Comparison of ENCODE assay signal across 27 cellular contexts in genomic region chr1:166169182-166169581, GRCh38. TPM values are rescaled to one million over a fixed set of nuclear protein-coding genes. Genes with fewer than 3 reads are reported as not detected.
DNase-seq lines count a peak whose midpoint lies in the region; ATAC-seq, FAIRE-seq and TF ChIP-seq lines count a peak whose summit lies in the region.
"Had no signal": no experiment of that assay in that cellular context is flagged by ENCODE, and none has a peak within 500 bp of the region (broad histone marks: within the 10 kb centered on the region; RNA-seq: fewer than 3 reads in every experiment).

No MANE protein-coding gene starts in this region.

- no peaks in the 10 kb centered on the region for H3K9me3 ChIP-seq in body of pancreas
- H3K9me3 ChIP-seq: A549; BLaER1 treated with 17β-estradiol and CSF1 and Interleukin-3, amounts not matched to agents 10 nM and 100 nM; Peyer's patch had no signal

- no peak overlapping the region for H3K27ac ChIP-seq in body of pancreas
- H3K27ac ChIP-seq: A549; BLaER1 treated with 17β-estradiol and CSF1 and Interleukin-3, amounts not matched to agents 10 nM and 100 nM; Peyer's patch; SK-N-MC had no signal

- no peak for ATAC-seq in natural killer cell
- no peak for ATAC-seq in body of pancreas
- ATAC-seq: A549, HCT116 had no signal

- peak; percentile 28 for DNase-seq in GM10248 (ENCODE audit: extremely low spot score)
- DNase-seq in GM12892 (ENCODE audit: insufficient read length) = no peak
- peak; percentile 43 for DNase-seq in GM20000 (ENCODE audit: low spot score)
- DNase-seq in neural crest cell (ENCODE audit: low read depth, low spot score) = no peak
- no peak for DNase-seq in natural killer cell
- no peak for DNase-seq in G401 (ENCODE audit: low spot score)
- no peak for DNase-seq in body of pancreas
- DNase-seq: AML-193; CD4-positive, alpha-beta T cell; EL; GF-D8; NCI-H1092 treated with DMSO at 0.1 percent for 48 hours; NCI-H1436; NCI-H187; NCI-H2081 treated with DMSO at 0.1 percent for 48 hours; NCI-H2171; NCI-H226; NCI-H510A; NCI-H69; OCI-M1; Peyer's patch; SIG-M5 had no signal

- H3K36me3 ChIP-seq in body of pancreas (replicated peaks in 1 of 2; ENCODE audit: insufficient read depth in 1 of 2, low read depth in 2 of 2) = no peaks in the 10 kb centered on the region
- H3K36me3 ChIP-seq: BLaER1 treated with 17β-estradiol and CSF1 and Interleukin-3, amounts not matched to agents 10 nM and 100 nM; Peyer's patch had no signal

- no peak overlapping the region for H3K4me3 ChIP-seq in body of pancreas
- H3K4me3 ChIP-seq: A549; BLaER1 treated with 17β-estradiol and CSF1 and Interleukin-3, amounts not matched to agents 10 nM and 100 nM; Peyer's patch; SK-N-MC had no signal

- peaks cover 24% of the 10 kb centered on the region for H3K4me1 ChIP-seq in body of pancreas

- H3K4me1 Mint-ChIP-seq in neural crest cell = peaks cover 31% of the 10 kb centered on the region
- peaks cover 0 to 13% of the 10 kb centered on the region in 2 donors for H3K4me1 Mint-ChIP-seq in natural killer cell

- FAIRE-seq in GM12892 (lab: Jason Lieb, UNC) = peak; percentile 33
- FAIRE-seq: A549 had no signal

- TF ChIP-seq CTCF in GM10248 (IDR thresholded peaks at IDR 0.05; ENCODE audit: control extremely low read depth, extremely low read depth, low read depth, missing control alignments) = no peak
- no peak for TF ChIP-seq CTCF in GM20000 (IDR thresholded peaks at IDR 0.05; ENCODE audit: extremely low read depth, missing control alignments)
- TF ChIP-seq CTCF in neural crest cell (conservative IDR thresholded peaks at IDR 0.05) = no peak
- TF ChIP-seq CTCF in natural killer cell (IDR thresholded peaks at IDR 0.05) = no peak
- no peak for TF ChIP-seq CTCF in body of pancreas (IDR thresholded peaks at IDR 0.05)

- intact Hi-C loops in natural killer cell (cut with micrococcal nuclease) (no loop called here), body of pancreas (cut with DNase I) (no loop called here)

- H3K27me3 ChIP-seq in body of pancreas = no peaks in the 10 kb centered on the region
- H3K27me3 ChIP-seq: Peyer's patch had no signal

- WGBS in body of pancreas, 2 donors = 34 to 46% methylated on average over 3 of the region's 3 CpGs

- CTCF ChIA-PET in GM10248 (lab: Yijun Ruan, JAX) = interaction anchor here (0.7 to 2.7 kb wide), 7 partner anchors 11 to 264 kb away, joined by 3 to 15 read pairs (median 4); no protein-coding TSS in a partner anchor

- POLR2A ChIA-PET in GM10248 (lab: Yijun Ruan, JAX) = no interaction called here

- H3K36me3 Mint-ChIP-seq in neural crest cell (ENCODE audit: low read depth) (no peaks in the 10 kb centered on the region), natural killer cell (no peaks in the 10 kb centered on the region)

- H3K27me3 Mint-ChIP-seq in neural crest cell (ENCODE audit: low read depth) = peaks cover 52% of the 10 kb centered on the region
- H3K27me3 Mint-ChIP-seq in natural killer cell (ENCODE audit: low read depth in 2 of 2) = peaks cover 30 to 32% of the 10 kb centered on the region in 2 donors

- in situ Hi-C loops in G401 (cut with HindIII; ENCODE audit: low sequenced_read_pairs) = no loop called here

- no peaks in the 10 kb centered on the region for H3K9me3 Mint-ChIP-seq in neural crest cell
- H3K9me3 Mint-ChIP-seq in natural killer cell = no peaks in the 10 kb centered on the region
- H3K9me3 Mint-ChIP-seq: CD4-positive, alpha-beta T cell had no signal

- H3K4me3 Mint-ChIP-seq in neural crest cell = peak overlapping the region; percentile 50
- no peak overlapping the region for H3K4me3 Mint-ChIP-seq in natural killer cell
- H3K4me3 Mint-ChIP-seq: CD4-positive, alpha-beta T cell had no signal

- H3K27ac Mint-ChIP-seq in neural crest cell (ENCODE audit: unreplicated experiment) (no peak overlapping the region), natural killer cell (no peak overlapping the region)
- H3K27ac Mint-ChIP-seq: CD4-positive, alpha-beta T cell had no signal

- TF ChIP-seq POLR2A in GM12892 (IDR thresholded peaks at IDR 0.05; ENCODE audit: low read depth, low read length) (no peak), body of pancreas (IDR thresholded peaks at IDR 0.05) (no peak)

RNA-seq across cellular contexts. Expression of gene FAM78B, which starts 2.4 kb away (rescaled TPM):
- 1.0 TPM for polyA plus RNA-seq in GM12892 (2012; ENCODE audit: missing spikeins)
- total RNA-seq in neural crest cell (1.2 and 1.5 TPM in 2 replicates), natural killer cell (not detected), body of pancreas (10 to 100 TPM in 1 of 2 donors, 1 to 10 TPM in 1; 2.9 to 14.5 TPM)
- total RNA-seq in G401 (2014; rRNA removed; shearing (Covaris generic)) = not detected in 2 replicates
- total RNA-seq: HT-29 had no signal

Comparison
In these comparisons a context has a peak if more than half of its experiments do, and no peak if none do; other contexts are left out.
1. DNase-seq: peak in GM10248 (single experiment) and GM20000 (single experiment); none in GM12892 (single experiment), neural crest cell (single experiment), natural killer cell (single experiment), G401 (single experiment) and body of pancreas (0 of 4).